In genomic region chr4:163332526-163333405, GRCh38 we compare ENCODE assay signal across 8 cellular contexts. TPM values are rescaled to one million over a fixed set of nuclear protein-coding genes. Genes with fewer than 3 reads are reported as not detected.
DNase-seq lines count a peak whose midpoint lies in the region; ATAC-seq and TF ChIP-seq lines count a peak whose summit lies in the region.

Gene NPY1R (minus strand): TSS chr4:163332596. CDS start chr4:163326554, 6,042 bp downstream.

- H3K4me3 ChIP-seq in DOHH2 (ENCODE audit: low read length) (no peak within 1 kb of the TSS), RWPE2 (ENCODE audit: severe bottlenecking) (peak within 1 kb of the TSS; percentile 38), brain microvascular endothelial cell (ENCODE audit: low read depth, low read length) (peak within 1 kb of the TSS; percentile 66)

- H3K27ac ChIP-seq in DOHH2 (ENCODE audit: low read depth, low read length) (no peak within 1 kb of the TSS), RWPE2 (ENCODE audit: poor library complexity, severe bottlenecking) (no peak within 1 kb of the TSS), brain microvascular endothelial cell (no peak within 1 kb of the TSS)

- no peaks in the 10 kb centered on the region for H3F3A ChIP-seq in DOHH2 (ENCODE audit: control insufficient read depth, insufficient read depth)

- TF ChIP-seq CTCF in DOHH2 (IDR thresholded peaks at IDR 0.05; ENCODE audit: low read depth, low read length, poor library complexity, severe bottlenecking) (peak; percentile 40), RWPE2 (IDR thresholded peaks at IDR 0.05; ENCODE audit: poor library complexity, severe bottlenecking) (peak; percentile 85), brain microvascular endothelial cell (IDR thresholded peaks at IDR 0.05; ENCODE audit: low read depth, low read length, missing control alignments) (peak; percentile 84)

- in situ Hi-C loops in brain microvascular endothelial cell (cut with HindIII; ENCODE audit: low pct_ligation_motif_present, low sequenced_read_pairs) = no loop called here

- no peaks in the 10 kb centered on the region for H3K36me3 ChIP-seq in DOHH2 (ENCODE audit: control insufficient read depth, low read length)
- H3K36me3 ChIP-seq in RWPE2 (ENCODE audit: low read depth) = no peaks in the 10 kb centered on the region
- H3K36me3 ChIP-seq in brain microvascular endothelial cell (replicated peaks) = no peaks in the 10 kb centered on the region

- no peaks in the 10 kb centered on the region for H3K79me2 ChIP-seq in DOHH2 (ENCODE audit: control insufficient read depth, low read length)

- H3K9me2 ChIP-seq in DOHH2 (replicated peaks; ENCODE audit: control insufficient read depth, low read length) = no peaks in the 10 kb centered on the region

- H3K27me3 ChIP-seq in DOHH2 (ENCODE audit: control insufficient read depth, low read length) (no peaks in the 10 kb centered on the region), RWPE2 (ENCODE audit: insufficient read depth, poor library complexity, severe bottlenecking) (peaks cover 45% of the 10 kb centered on the region), brain microvascular endothelial cell (replicated peaks) (peaks cover 8% of the 10 kb centered on the region)

- no peaks in the 10 kb centered on the region for H4K20me1 ChIP-seq in DOHH2 (ENCODE audit: control insufficient read depth, insufficient read depth, low read depth, low read length)

- DNase-seq in HT1080 (ENCODE audit: low read depth) (peak; percentile 86), RWPE2 (ENCODE audit: low spot score) (peak; percentile 64), brain microvascular endothelial cell (peak; percentile 82), iPS DF 19.7 (ENCODE audit: low read depth, low spot score) (peak; percentile 52), retina (peak; percentile 95), cortex of kidney (lab: John Stamatoyannopoulos, UW) (no peak)

- no peaks in the 10 kb centered on the region for H3K4me1 ChIP-seq in DOHH2 (ENCODE audit: control insufficient read depth, low read length)
- H3K4me1 ChIP-seq in RWPE2 (ENCODE audit: insufficient read depth, poor library complexity, severe bottlenecking) = peaks cover 6% of the 10 kb centered on the region

- H3K4me2 ChIP-seq in DOHH2 (ENCODE audit: low read length) = no peak within 1 kb of the TSS

- H3K9me3 ChIP-seq in DOHH2 (ENCODE audit: control insufficient read depth, insufficient read depth, low read length) (no peaks in the 10 kb centered on the region), RWPE2 (ENCODE audit: severe bottlenecking) (no peaks in the 10 kb centered on the region)

- peak; percentile 72 for ATAC-seq in GM21526 (IDR thresholded peaks at IDR 0.05; ENCODE audit: low FRiP score, unreplicated experiment)
- ATAC-seq in RWPE2 (ENCODE audit: low read depth) = peak; percentile 89

RNA-seq across cellular contexts. Expression of gene NPY1R, which starts in this region (rescaled TPM):
- 0.20 and 0.27 TPM in 2 replicates for total RNA-seq in HT1080 (2014; rRNA removed; shearing (Covaris generic))
- 0.31 and 0.44 TPM in 2 replicates for polyA plus RNA-seq in HT1080 (2015; cell fraction: cytosol; rRNA removed)
- polyA plus RNA-seq in HT1080 (2015; cell fraction: nucleus; rRNA removed) = 1.5 and 1.8 TPM in 2 replicates
